In the genomic region with DNA sequence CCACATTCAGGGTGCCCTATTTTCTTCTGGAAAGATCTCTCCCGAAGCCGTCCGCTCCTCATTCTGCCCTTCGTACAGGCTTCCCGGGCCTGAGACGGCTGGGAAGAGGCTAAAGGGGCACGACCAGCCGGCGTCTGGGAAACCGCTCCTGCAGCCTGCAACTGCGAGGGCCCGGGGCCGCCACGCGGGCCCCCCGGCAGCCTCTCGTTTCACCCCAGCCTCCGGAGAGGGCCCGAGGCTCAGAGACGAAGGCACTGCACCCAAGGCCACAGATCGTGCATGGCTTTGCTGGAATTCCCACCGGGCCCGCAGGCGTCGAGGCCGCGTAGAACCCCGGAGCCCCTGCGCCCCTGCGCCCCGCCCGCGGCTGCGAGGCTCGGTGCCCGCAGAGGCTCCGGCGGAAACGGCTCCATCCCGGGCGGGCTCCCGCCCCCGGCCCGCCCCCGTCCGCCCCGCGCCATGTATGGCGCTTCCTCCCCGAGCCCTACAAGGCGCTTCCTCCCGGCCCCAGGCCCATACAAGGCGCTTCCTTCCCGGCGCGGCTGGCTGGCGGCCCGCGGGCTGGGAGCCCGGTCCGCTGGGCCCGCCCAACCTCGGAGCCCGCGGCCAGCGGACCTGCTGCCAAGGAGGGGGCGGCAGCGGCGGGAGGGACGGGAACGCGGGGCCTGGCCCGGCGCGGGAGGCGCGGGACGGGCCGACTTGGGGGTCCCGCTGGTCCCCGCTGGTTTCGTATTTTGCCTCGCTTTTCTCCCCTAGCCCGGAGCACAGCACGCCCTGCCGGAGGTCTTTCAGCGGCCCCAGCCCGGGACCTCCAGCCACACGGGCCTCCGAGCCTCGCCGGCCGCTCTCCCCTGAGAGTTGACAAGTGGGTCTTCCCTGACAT, we compare ENCODE assay signal across 8 cellular contexts. TPM values are rescaled to one million over a fixed set of nuclear protein-coding genes. Genes with fewer than 3 reads are reported as not detected.
A peak's percentile ranks its signal among the peaks of the same experiment; 100 is the strongest.
DNase-seq lines count a peak whose midpoint lies in the region; ATAC-seq and TF ChIP-seq lines count a peak whose summit lies in the region.

No MANE protein-coding gene starts in this region.

- peak overlapping the region; percentile 38 to 96 (median 95) for H3K27ac ChIP-seq in right lobe of liver

- 40% methylated on average over 1 of the region's 93 CpGs for WGBS in right lobe of liver (ENCODE audit: insufficient coverage, low coverage, low lambda C conversion rate, missing lambda C conversion rate)

- H3K36me3 ChIP-seq in right lobe of liver = no peaks in the 10 kb centered on the region

- peak; percentile 88 for TF ChIP-seq POLR2A in right lobe of liver (IDR thresholded peaks at IDR 0.05)

- peak; percentile 76 for ATAC-seq in GM18870 (IDR thresholded peaks at IDR 0.05; ENCODE audit: unreplicated experiment)
- peak; percentile 99 for ATAC-seq in HG03135 (IDR thresholded peaks at IDR 0.05; ENCODE audit: unreplicated experiment)
- peak; percentile 85 to 90 (median 87) for ATAC-seq in right lobe of liver

- POLR2A ChIA-PET in AG04449 (lab: Yijun Ruan, JAX) = interaction anchor here (1.3 kb wide), 1 partner anchor 27 kb away, joined by 12 read pairs; the partner anchor contains the start of gene EGR1

- DNase-seq in AG04449 (ENCODE audit: low read depth, low spot score) (no peak), NCI-H446 treated with DMSO at 0.1 percent for 48 hours (lab: John Stamatoyannopoulos, UW) (peak; percentile 83), dermis blood vessel endothelial cell (peak; percentile 89), right lobe of liver (peak; percentile 95 to 97 (median 96))
- DNase-seq in activated CD4-positive, alpha-beta T cell treated with anti-CD3 and anti-CD28 coated beads, Interleukin-2, amount 50 U/mL, for 1 hour = peak; percentile 83
- peak; percentile 71 to 78 for DNase-seq in stimulated activated CD4-positive, alpha-beta T cell treated with anti-CD3 and anti-CD28 coated beads, Interleukin-2, amount 100 ng/mL, for 48 hours

- CTCF ChIA-PET in AG04449 (lab: Yijun Ruan, JAX) = interaction anchor here (1.1 to 5.4 kb wide), 6 partner anchors 11 to 52 kb away, joined by 3 to 42 read pairs (median 13); partner anchors contain the start of genes EGR1 and ETF1

- no peaks in the 10 kb centered on the region for H3K9me3 ChIP-seq in right lobe of liver

- no peaks in the 10 kb centered on the region for H3K27me3 ChIP-seq in right lobe of liver

- TF ChIP-seq CTCF in AG04449 (IDR thresholded peaks at IDR 0.05; ENCODE audit: insufficient read depth, low read length, missing control alignments) (no peak), right lobe of liver (IDR thresholded peaks at IDR 0.05) (no peak)

- peak overlapping the region; percentile 62 for H3K4me3 ChIP-seq in AG04449 (ENCODE audit: low read depth, low read length)
- peak overlapping the region; percentile 60 to 76 (median 63) for H3K4me3 ChIP-seq in right lobe of liver

- H3K4me1 ChIP-seq in right lobe of liver = peaks cover 0 to 19% (median 7%) of the 10 kb centered on the region in 4 donors

- intact Hi-C loops in right lobe of liver (cut with DNase I) = no loop called here

RNA-seq across cellular contexts. Expression of gene EGR1, which starts 26.6 kb away (rescaled TPM):
- 0.93 and 4.8 TPM in 2 replicates for total RNA-seq in dermis blood vessel endothelial cell
- 10 to 100 TPM in 5 of 6 experiments, 1 to 10 TPM in 1; 6.6 to 72.9 (median 16.6) TPM for total RNA-seq in right lobe of liver

RNA-seq across cellular contexts. Expression of gene ETF1, which starts 51.1 kb away (rescaled TPM):
- total RNA-seq in dermis blood vessel endothelial cell (102 and 129 TPM in 2 replicates), right lobe of liver (10 to 100 TPM; 29.5 to 52.1 (median 39.4) TPM)

RNA-seq across cellular contexts. Expression of gene REEP2, which starts 53.1 kb away (rescaled TPM):
- 0.68 and 1.5 TPM in 2 replicates for total RNA-seq in dermis blood vessel endothelial cell
- not detected for total RNA-seq in right lobe of liver
